ENCODE assay signal across 10 cellular contexts in genomic region chr21:45295576-45296365, GRCh38. TPM values are rescaled to one million over a fixed set of nuclear protein-coding genes. Genes with fewer than 3 reads are reported as not detected.
DNase-seq lines count a peak whose midpoint lies in the region; ATAC-seq and TF ChIP-seq lines count a peak whose summit lies in the region.
"Had no signal": no experiment of that assay in that cellular context is flagged by ENCODE, and none has a peak within 500 bp of the region (broad histone marks: within the 10 kb centered on the region; RNA-seq: fewer than 3 reads in every experiment).

No MANE protein-coding gene starts in this region.

- H3K27ac Mint-ChIP-seq in activated CD4-positive, alpha-beta memory T cell treated with anti-CD3 and anti-CD28 coated beads for 36 hours = no peak overlapping the region
- H3K27ac Mint-ChIP-seq: IgD-negative memory B cell had no signal

- peak; percentile 99 for DNase-seq in EH (ENCODE audit: low read depth)
- peak; percentile 3 for DNase-seq in activated CD4-positive, alpha-beta memory T cell treated with anti-CD3 and anti-CD28 coated beads for 36 hours
- DNase-seq in sigmoid colon = peak; percentile 90
- DNase-seq in DMS53 treated with DMSO at 0.1 percent for 48 hours (lab: John Stamatoyannopoulos, UW; ENCODE audit: unreplicated experiment) = no peak
- DNase-seq in superior temporal gyrus (ENCODE audit: extremely low spot score) = no peak
- DNase-seq in D341Med (ENCODE audit: low spot score) = no peak
- DNase-seq: DND-41 had no signal

- 67 to 75% methylated on average over 13 to 24 of the region's 27 CpGs for WGBS in gastroesophageal sphincter (ENCODE audit: low coverage in 1 of 2), 2 donors
- 77 to 78% methylated on average over 27 of the region's 27 CpGs for WGBS in sigmoid colon, 2 donors

- H3K27me3 Mint-ChIP-seq in activated CD4-positive, alpha-beta memory T cell treated with anti-CD3 and anti-CD28 coated beads for 36 hours = peaks cover 2% of the 10 kb centered on the region

- H3K27me3 ChIP-seq in gastroesophageal sphincter = no peaks in the 10 kb centered on the region
- H3K27me3 ChIP-seq in sigmoid colon = no peaks in the 10 kb centered on the region

- H3K4me1 Mint-ChIP-seq in activated CD4-positive, alpha-beta memory T cell treated with anti-CD3 and anti-CD28 coated beads for 36 hours (ENCODE audit: low read depth) = peaks cover 12% of the 10 kb centered on the region

- no peaks in the 10 kb centered on the region for H3K36me3 ChIP-seq in gastroesophageal sphincter
- H3K36me3 ChIP-seq in sigmoid colon = no peaks in the 10 kb centered on the region

- POLR2A ChIA-PET in activated CD4-positive, alpha-beta memory T cell treated with anti-CD3 and anti-CD28 coated beads for 36 hours (lab: Charles Lee) = no interaction called here

- H3K36me3 Mint-ChIP-seq in activated CD4-positive, alpha-beta memory T cell treated with anti-CD3 and anti-CD28 coated beads for 36 hours = no peaks in the 10 kb centered on the region
- H3K36me3 Mint-ChIP-seq: IgD-negative memory B cell had no signal

- ATAC-seq in gastroesophageal sphincter (no peak), HG03025 (IDR thresholded peaks at IDR 0.05; ENCODE audit: low FRiP score, unreplicated experiment) (no peak)

- no peaks in the 10 kb centered on the region for H3K9me3 Mint-ChIP-seq in activated CD4-positive, alpha-beta memory T cell treated with anti-CD3 and anti-CD28 coated beads for 36 hours

- H3K4me3 ChIP-seq in gastroesophageal sphincter (no peak overlapping the region), sigmoid colon (no peak overlapping the region)

- intact Hi-C loops in activated CD4-positive, alpha-beta memory T cell treated with anti-CD3 and anti-CD28 coated beads for 36 hours (cut with micrococcal nuclease) = no loop called here
- intact Hi-C loops in sigmoid colon (cut with DNase I) = loop anchor here (10.0 kb wide), 2 partner anchors 249 to 331 kb away; partner anchors contain the start of gene SLC19A1

- H3K9me3 ChIP-seq in gastroesophageal sphincter = no peaks in the 10 kb centered on the region
- no peaks in the 10 kb centered on the region for H3K9me3 ChIP-seq in sigmoid colon

- CTCF ChIA-PET in activated CD4-positive, alpha-beta memory T cell treated with anti-CD3 and anti-CD28 coated beads for 36 hours (lab: Charles Lee) = interaction anchor here (0.8 kb wide), 1 partner anchor 144 kb away, joined by 3 read pairs; no protein-coding TSS in a partner anchor

- no peak overlapping the region for H3K4me3 Mint-ChIP-seq in activated CD4-positive, alpha-beta memory T cell treated with anti-CD3 and anti-CD28 coated beads for 36 hours
- H3K4me3 Mint-ChIP-seq: IgD-negative memory B cell had no signal

- H3K4me1 ChIP-seq in gastroesophageal sphincter (peaks cover 0 to 66% (median 34%) of the 10 kb centered on the region in 3 donors), sigmoid colon (peaks cover 0 to 65% (median 61%) of the 10 kb centered on the region in 4 donors)

- H3K27ac ChIP-seq in gastroesophageal sphincter = peak overlapping the region; percentile 11 to 92 (median 89)
- H3K27ac ChIP-seq in sigmoid colon = peak overlapping the region; percentile 87 to 98 (median 96)

- no peak for TF ChIP-seq CTCF in gastroesophageal sphincter (IDR thresholded peaks at IDR 0.05)
- TF ChIP-seq CTCF in sigmoid colon (IDR thresholded peaks at IDR 0.05) = no peak

- no peak for TF ChIP-seq EP300 in gastroesophageal sphincter (IDR thresholded peaks at IDR 0.05)
- peak; percentile 81 to 95 (median 91) for TF ChIP-seq EP300 in sigmoid colon (IDR thresholded peaks at IDR 0.05)

- TF ChIP-seq POLR2A in gastroesophageal sphincter (IDR thresholded peaks at IDR 0.05) = no peak
- no peak for TF ChIP-seq POLR2A in sigmoid colon (IDR thresholded peaks at IDR 0.05)

RNA-seq across cellular contexts. Expression of gene POFUT2, which starts 8.1 kb away (rescaled TPM):
- 10 to 100 TPM; 14.3 TPM for total RNA-seq in activated CD4-positive, alpha-beta memory T cell treated with anti-CD3 and anti-CD28 coated beads for 36 hours
- total RNA-seq in gastroesophageal sphincter (10 to 100 TPM; 17.6 to 31.1 (median 24.2) TPM), sigmoid colon (10 to 100 TPM; 13.0 to 31.3 (median 20.9) TPM)
- 10 to 100 TPM in 1 of 3 donors, 1 to 10 TPM in 2; 2.5 to 21.6 (median 3.0) TPM for polyA plus RNA-seq in sigmoid colon

Comparison
In these comparisons a context has a peak if more than half of its experiments do, and no peak if none do; other contexts are left out.
1. DNase-seq: peak in EH (single experiment), activated CD4-positive, alpha-beta memory T cell treated with anti-CD3 and anti-CD28 coated beads for 36 hours (single experiment) and sigmoid colon (single experiment); none in DMS53 treated with DMSO at 0.1 percent for 48 hours (single experiment), superior temporal gyrus (single experiment) and D341Med (single experiment).